In genomic region chr14:58297762-58298476, GRCh38 we compare ENCODE assay signal across 8 cellular contexts. TPM values are rescaled to one million over a fixed set of nuclear protein-coding genes. Genes with fewer than 3 reads are reported as not detected.
DNase-seq lines count a peak whose midpoint lies in the region; ATAC-seq, FAIRE-seq and TF ChIP-seq lines count a peak whose summit lies in the region.

No MANE protein-coding gene starts in this region.

- intact Hi-C loops in kidney (cut with DNase I), result no loop called here

- H3K9ac ChIP-seq in kidney (ENCODE audit: low read length in 2 of 2), result peak overlapping the region; percentile 97

- peaks cover 11 to 22% of the 10 kb centered on the region in 2 donors for H3K4me1 ChIP-seq in kidney (ENCODE audit: control insufficient read depth in 1 of 2, insufficient read depth in 1 of 2, low read depth in 1 of 2, low read length in 2 of 2)

- peak overlapping the region; percentile 99 to 100 for H3K27ac ChIP-seq in kidney (ENCODE audit: low read depth in 2 of 2, low read length in 2 of 2)

- no peaks in the 10 kb centered on the region for H3K27me3 Mint-ChIP-seq in chondrocyte (ENCODE audit: low read depth)

- ATAC-seq in GM19025 (IDR thresholded peaks at IDR 0.05; ENCODE audit: low read depth, unreplicated experiment) (peak; percentile 82), HG03280 (IDR thresholded peaks at IDR 0.05; ENCODE audit: unreplicated experiment) (peak; percentile 82)
- peak; percentile 91 to 92 for ATAC-seq in activated CD4-positive, CD25-positive, alpha-beta regulatory T cell treated with anti-CD3 and anti-CD28 coated beads, Interleukin-2, amount 50 U/mL, for 24 hours

- H3K4me1 Mint-ChIP-seq in chondrocyte (ENCODE audit: low read depth), result peaks cover 33% of the 10 kb centered on the region

- H3K9me3 ChIP-seq in kidney (ENCODE audit: control insufficient read depth in 1 of 2, low read length in 2 of 2), result no peaks in the 10 kb centered on the region

- peaks cover 7 to 8% of the 10 kb centered on the region in 2 donors for H3K36me3 ChIP-seq in kidney (ENCODE audit: control insufficient read depth in 1 of 2, insufficient read depth in 2 of 2, low read length in 2 of 2)

- peak; percentile 100 for DNase-seq in AG10803 (ENCODE audit: low read depth)
- peak; percentile 100 for DNase-seq in NCI-H345 treated with DMSO at 0.1 percent for 48 hours (lab: John Stamatoyannopoulos, UW; ENCODE audit: unreplicated experiment)
- peak; percentile 99 for DNase-seq in chondrocyte (ENCODE audit: low spot score)
- peak; percentile 100 for DNase-seq in kidney
- DNase-seq in stimulated activated CD4-positive, alpha-beta T cell treated with anti-CD3 and anti-CD28 coated beads, Interleukin-15, amount 100 ng/mL, for 24 hours, result peak; percentile 99

- no peak overlapping the region for H3K4me3 Mint-ChIP-seq in chondrocyte (ENCODE audit: unreplicated experiment)

- H3K27ac Mint-ChIP-seq in chondrocyte (ENCODE audit: unreplicated experiment), result no peak overlapping the region

- TF ChIP-seq CTCF in AG10803 (conservative IDR thresholded peaks at IDR 0.05; ENCODE audit: low read length), result peak; percentile 13; the same call in 1 of the 2 replicates
- TF ChIP-seq CTCF in chondrocyte (IDR thresholded peaks at IDR 0.05), result peak; percentile 53
- peak; percentile 5 for TF ChIP-seq CTCF in kidney (IDR thresholded peaks at IDR 0.05; ENCODE audit: borderline replicate concordance, extremely low read depth, insufficient read depth)

- FAIRE-seq in kidney (lab: Jason Lieb, UNC), result peak; percentile 99

- H3K4me3 ChIP-seq in AG10803 (ENCODE audit: low read length), result peak overlapping the region; percentile 98
- peak overlapping the region; percentile 98 to 99 for H3K4me3 ChIP-seq in kidney (ENCODE audit: low read length in 2 of 2)

- H3K9me3 Mint-ChIP-seq in chondrocyte (ENCODE audit: low read depth), result no peaks in the 10 kb centered on the region

- H3K36me3 Mint-ChIP-seq in chondrocyte (ENCODE audit: low read depth), result peaks cover 12% of the 10 kb centered on the region

RNA-seq across cellular contexts. Expression of gene ARID4A, which starts 0.4 kb away (rescaled TPM):
- total RNA-seq in chondrocyte (14.0 to 23.7 TPM (median 19.1 TPM) in 3 replicates), kidney (32.5 TPM)
- 3.9 TPM for polyA plus RNA-seq in kidney (ENCODE audit: insufficient read depth, low read depth, low replicate concordance)

RNA-seq across cellular contexts. Expression of gene PSMA3, which starts 53.3 kb away (rescaled TPM):
- total RNA-seq in chondrocyte (132 to 162 TPM (median 136 TPM) in 3 replicates), kidney (151 TPM)
- polyA plus RNA-seq in kidney (ENCODE audit: insufficient read depth, low read depth, low replicate concordance), result 164 TPM

Comparison
In these comparisons a context has a peak if more than half of its experiments do, and no peak if none do; other contexts are left out.
1. Peak in every context shown above with its lines: DNase-seq, ATAC-seq, H3K4me3 ChIP-seq and H3K27ac ChIP-seq.